In genomic region chr1:54566438-54567141, GRCh38 we compare ENCODE assay signal across 1 cellular context.
TF ChIP-seq lines count a peak whose summit lies in the region.

No MANE protein-coding gene starts in this region.

TF ChIP-seq in H1, 55 proteins besides CTCF, POLR2A, EP300 and RAD21:
- TF ChIP-seq EGR1 (IDR thresholded peaks at IDR 0.05; ENCODE audit: borderline replicate concordance, low read depth, low read length) (no peak), BRCA1 (IDR thresholded peaks at IDR 0.05; ENCODE audit: low read depth, low read length) (no peak), BACH1 (IDR thresholded peaks at IDR 0.05; ENCODE audit: low read length) (no peak), TBP (IDR thresholded peaks at IDR 0.05; ENCODE audit: low read depth, low read length) (no peak), TAF1 (IDR thresholded peaks at IDR 0.05; ENCODE audit: low read depth, low read length) (no peak), CHD7 (IDR thresholded peaks at IDR 0.05; ENCODE audit: insufficient replicate concordance, low read length) (no peak), NANOG (IDR thresholded peaks at IDR 0.05; ENCODE audit: insufficient read depth, low read depth, low read length, poor library complexity, severe bottlenecking) (no peak)
